In genomic region chr18:26040051-26040656, GRCh38 we compare ENCODE assay signal across 24 cellular contexts. TPM values are rescaled to one million over a fixed set of nuclear protein-coding genes. Genes with fewer than 3 reads are reported as not detected.
DNase-seq lines count a peak whose midpoint lies in the region; ATAC-seq, FAIRE-seq and TF ChIP-seq lines count a peak whose summit lies in the region.
"Had no signal": no experiment of that assay in that cellular context is flagged by ENCODE, and none has a peak within 500 bp of the region (broad histone marks: within the 10 kb centered on the region; RNA-seq: fewer than 3 reads in every experiment).

No MANE protein-coding gene starts in this region.

- peaks cover 40% of the 10 kb centered on the region for H3K4me1 Mint-ChIP-seq in CD4-positive, alpha-beta T cell (ENCODE audit: low read depth)
- peaks cover 27 to 56% of the 10 kb centered on the region in 2 donors for H3K4me1 Mint-ChIP-seq in immature natural killer cell
- H3K4me1 Mint-ChIP-seq: neural progenitor cell had no signal

- in situ Hi-C loops in IMR-90 (cut with MboI; ENCODE audit: low sequenced_read_pairs) (no loop called here), K562 (cut with MboI) (no loop called here)

- no peaks in the 10 kb centered on the region for H3K27me3 ChIP-seq in CD4-positive, alpha-beta T cell (ENCODE audit: control insufficient read depth, insufficient read depth, low read length)
- H3K27me3 ChIP-seq in IMR-90 (ENCODE audit: control insufficient read depth, insufficient read depth, low read length) (no peaks in the 10 kb centered on the region), K562 (ENCODE audit: control insufficient read depth in 2 of 2, insufficient read depth in 2 of 2, low read length in 2 of 2) (no peaks in the 10 kb centered on the region), suprapubic skin (no peaks in the 10 kb centered on the region), mesendoderm (ENCODE audit: insufficient read depth, low read length, poor library complexity) (no peaks in the 10 kb centered on the region)
- H3K27me3 ChIP-seq: ascending aorta, neural progenitor cell, upper lobe of right lung had no signal

- H3K27ac ChIP-seq in CD4-positive, alpha-beta T cell (ENCODE audit: low read depth, low read length): no peak overlapping the region
- H3K27ac ChIP-seq in IMR-90 (ENCODE audit: insufficient read depth, low read length) (no peak overlapping the region), K562 (ENCODE audit: extremely low read depth, low read depth, low read length) (no peak overlapping the region), suprapubic skin (no peak overlapping the region), mesendoderm (ENCODE audit: low read depth, low read length) (no peak overlapping the region)
- H3K27ac ChIP-seq: A549, ascending aorta, neural progenitor cell, upper lobe of right lung had no signal

- H3K23ac ChIP-seq in IMR-90 (ENCODE audit: low read depth, low read length) (no peak overlapping the region), mesendoderm (ENCODE audit: low read length) (no peak overlapping the region)

- CTCF ChIA-PET in CD4-positive, alpha-beta T cell (lab: Charles Lee): interaction anchor here (0.8 kb wide), 1 partner anchor 14 kb away, joined by 4 read pairs; no protein-coding TSS in a partner anchor
- CTCF ChIA-PET in IMR-90 (lab: Yijun Ruan, JAX): no interaction called here
- CTCF ChIA-PET in K562 (lab: Yijun Ruan, JAX; ENCODE audit: low intra/inter-chr PET ratio): no interaction called here

- H3K18ac ChIP-seq in IMR-90 (ENCODE audit: low read depth, low read length) (no peak overlapping the region), mesendoderm (ENCODE audit: low read length) (no peak overlapping the region)

- dilution Hi-C loops in IMR-90 (cut with HindIII; ENCODE audit: low sequenced_read_pairs, unreplicated experiment): no loop called here

- H4K20me1 ChIP-seq in IMR-90 (ENCODE audit: insufficient read depth, low read length): peaks cover 3% of the 10 kb centered on the region; the same call in 1 of the 2 replicates
- no peaks in the 10 kb centered on the region for H4K20me1 ChIP-seq in K562 (replicated peaks; ENCODE audit: control insufficient read depth, insufficient read depth, low read length)

- H3K9me3 ChIP-seq in CD4-positive, alpha-beta T cell (ENCODE audit: control insufficient read depth, low read length): no peaks in the 10 kb centered on the region
- H3K9me3 ChIP-seq in IMR-90 (ENCODE audit: control insufficient read depth, insufficient read depth, low read length) (no peaks in the 10 kb centered on the region), K562 (replicated peaks; ENCODE audit: control insufficient read depth, insufficient read depth, low read depth, low read length) (no peaks in the 10 kb centered on the region), suprapubic skin (no peaks in the 10 kb centered on the region)
- H3K9me3 ChIP-seq: A549, ascending aorta, upper lobe of right lung had no signal

- H3K79me1 ChIP-seq in IMR-90 (ENCODE audit: low read depth in 1 of 2, low read length in 2 of 2) (peaks cover 19 to 38% of the 10 kb centered on the region in 2 experiments), mesendoderm (ENCODE audit: low read length) (peaks cover 3% of the 10 kb centered on the region)

- TF ChIP-seq EP300 in K562 (IDR thresholded peaks at IDR 0.05; ENCODE audit: low read length): no peak
- no peak for TF ChIP-seq EP300 in suprapubic skin (IDR thresholded peaks at IDR 0.05)

- H3K36me3 ChIP-seq in IMR-90 (ENCODE audit: control insufficient read depth, insufficient read depth, low read length) (peaks cover 9% of the 10 kb centered on the region), K562 (ENCODE audit: control insufficient read depth, insufficient read depth, low read length) (peaks cover 50% of the 10 kb centered on the region; the same call in 2 of the 3 replicates), suprapubic skin (peaks cover 16% of the 10 kb centered on the region), mesendoderm (ENCODE audit: control insufficient read depth, insufficient read depth, low read length) (no peaks in the 10 kb centered on the region)

- H4K8ac ChIP-seq in IMR-90 (ENCODE audit: low read depth in 2 of 2, low read length in 2 of 2): no peak overlapping the region
- H4K8ac ChIP-seq in mesendoderm (ENCODE audit: low read depth, low read length): no peak overlapping the region

- no peak overlapping the region for H2BK5ac ChIP-seq in IMR-90 (ENCODE audit: low read depth, low read length, poor library complexity, severe bottlenecking)
- H2BK5ac ChIP-seq in mesendoderm (ENCODE audit: low read length): no peak overlapping the region

- no peak for TF ChIP-seq RAD21 in IMR-90 (IDR thresholded peaks at IDR 0.05; ENCODE audit: low read length)
- no peak for TF ChIP-seq RAD21 in K562 (CRISPR knock-in tag; conservative IDR thresholded peaks at IDR 0.05 in 1 of 2, IDR thresholded peaks at IDR 0.05 in 1 of 2)

- no peak for TF ChIP-seq CTCF in CD4-positive, alpha-beta T cell (IDR thresholded peaks at IDR 0.05)
- TF ChIP-seq CTCF in IMR-90 (conservative IDR thresholded peaks at IDR 0.05; ENCODE audit: low read depth, low read length) (no peak), K562 (IDR thresholded peaks at IDR 0.05 in 2 of 3, conservative IDR thresholded peaks at IDR 0.05 in 1 of 3; ENCODE audit: insufficient read depth in 2 of 3, low read depth in 1 of 3, low read length in 3 of 3) (no peak), suprapubic skin (IDR thresholded peaks at IDR 0.05) (no peak)

- H2BK20ac ChIP-seq in IMR-90 (ENCODE audit: low read depth, low read length): no peak overlapping the region

- no peak overlapping the region for H3K14ac ChIP-seq in IMR-90 (replicated peaks; ENCODE audit: low read depth, low read length)

- BruUV-seq in IMR-90 (replicated peaks; lab: Mats Ljungman, UMichigan) (no TSS peak), K562 (replicated peaks; lab: Mats Ljungman, UMichigan) (no TSS peak)

- no peak for DNase-seq in CD4-positive, alpha-beta T cell
- DNase-seq in IMR-90 (no peak), K562 (ENCODE audit: extremely low read depth in 1 of 4, low spot score in 3 of 4) (no peak), immature natural killer cell (no peak), SW 1271 (lab: John Stamatoyannopoulos, UW) (no peak), suprapubic skin (ENCODE audit: low spot score in 2 of 2) (no peak), NCI-H1436 treated with DMSO at 0.1 percent for 48 hours (lab: John Stamatoyannopoulos, UW) (no peak), mesendoderm (no peak)
- DNase-seq: activated CD4-positive, alpha-beta T cell treated with anti-CD3 and anti-CD28 coated beads for 36 hours; effector CD8-positive, alpha-beta T cell; H7; head of caudate nucleus; left cardiac atrium; NCI-H1694 treated with DMSO at 0.1 percent for 48 hours; NCI-H2171 treated with DMSO at 0.1 percent for 48 hours; NCI-H774; SIG-M5; T-helper 1 cell; upper lobe of right lung had no signal

- no CpG with 5 or more reads among the region's 1 CpG for WGBS in IMR-90 (ENCODE audit: extremely low coverage in 2 of 2, insufficient read length in 1 of 2), 2 experiments
- WGBS in K562 (ENCODE audit: insufficient coverage, low coverage, missing lambda C conversion rate): 94% methylated on average over 1 of the region's 1 CpG
- 64% methylated on average over 1 of the region's 1 CpG for WGBS in suprapubic skin
- WGBS in mesendoderm (ENCODE audit: extremely low coverage, insufficient coverage, low lambda C conversion rate): no CpG with 5 or more reads among the region's 1 CpG

- H2AK5ac ChIP-seq in IMR-90 (ENCODE audit: low read depth, low read length) (no peak overlapping the region), mesendoderm (ENCODE audit: low read length) (no peak overlapping the region)

- H3K56ac ChIP-seq in IMR-90 (ENCODE audit: extremely low read depth, insufficient read depth, low read length): no peak overlapping the region
- H3K56ac ChIP-seq in mesendoderm (ENCODE audit: low read length): no peak overlapping the region

- no peak overlapping the region for H4K5ac ChIP-seq in IMR-90 (ENCODE audit: low read depth, low read length)
- H4K5ac ChIP-seq in mesendoderm (ENCODE audit: low read length): no peak overlapping the region

- H3K9me1 ChIP-seq in IMR-90 (ENCODE audit: insufficient read depth, low read length) (no peaks in the 10 kb centered on the region), K562 (ENCODE audit: control insufficient read depth, insufficient read depth, low read length) (no peaks in the 10 kb centered on the region)

- H3K4me2 ChIP-seq in IMR-90 (ENCODE audit: low read depth, low read length) (no peak overlapping the region), K562 (ENCODE audit: insufficient read depth, low read length) (no peak overlapping the region), mesendoderm (ENCODE audit: low read length) (no peak overlapping the region)
- H3K4me2 ChIP-seq: A549, neural progenitor cell had no signal

- intact Hi-C loops in CD4-positive, alpha-beta T cell (cut with DNase I, micrococcal nuclease): no loop called here
- intact Hi-C loops in IMR-90 (cut with micrococcal nuclease) (loop anchor here (5.0 kb wide), 2 partner anchors 33 to 37 kb away; no protein-coding TSS in a partner anchor), K562 (cut with micrococcal nuclease) (no loop called here)

- H3K36me3 Mint-ChIP-seq in CD4-positive, alpha-beta T cell (ENCODE audit: low read depth): peaks cover 64% of the 10 kb centered on the region
- H3K36me3 Mint-ChIP-seq in immature natural killer cell: peaks cover 14 to 22% (median 18%) of the 10 kb centered on the region in 3 donors

- H3K4ac ChIP-seq in IMR-90 (ENCODE audit: low read depth, low read length): no peak overlapping the region
- H3K4ac ChIP-seq in mesendoderm (ENCODE audit: low read depth, low read length): no peak overlapping the region

- no peak for ATAC-seq in CD4-positive, alpha-beta T cell (ENCODE audit: poor library complexity)
- ATAC-seq in IMR-90 (ENCODE audit: low read depth): 0 out of 2 replicates have a peak, but pooled peaks have one; percentile 24
- ATAC-seq in K562: peak; percentile 62
- ATAC-seq: A549; activated CD4-positive, alpha-beta T cell treated with anti-CD3 and anti-CD28 coated beads for 36 hours; left cardiac atrium; upper lobe of right lung had no signal

- H2BK120ac ChIP-seq in IMR-90 (ENCODE audit: low read depth, low read length) (no peak overlapping the region), mesendoderm (ENCODE audit: low read depth, low read length) (no peak overlapping the region)

- no peaks in the 10 kb centered on the region for H3K27me3 Mint-ChIP-seq in CD4-positive, alpha-beta T cell
- no peaks in the 10 kb centered on the region for H3K27me3 Mint-ChIP-seq in immature natural killer cell (ENCODE audit: low read depth in 3 of 3)
- H3K27me3 Mint-ChIP-seq: activated CD4-positive, alpha-beta T cell treated with anti-CD3 and anti-CD28 coated beads for 36 hours; activated naive CD4-positive, alpha-beta T cell treated with anti-CD3 and anti-CD28 coated beads, Interleukin-2, amount 50 U/mL, for 24 hours; B cell had no signal

- FAIRE-seq in K562 (lab: Jason Lieb, UNC): peak; percentile 6
- FAIRE-seq: A549 had no signal

- no peak overlapping the region for H3K4me3 ChIP-seq in IMR-90 (ENCODE audit: insufficient read depth, low read depth, low read length)
- H3K4me3 ChIP-seq in K562: no peak overlapping the region
- no peak overlapping the region for H3K4me3 ChIP-seq in suprapubic skin
- no peak overlapping the region for H3K4me3 ChIP-seq in mesendoderm (ENCODE audit: low read length)
- H3K4me3 ChIP-seq: A549, ascending aorta, neural progenitor cell, upper lobe of right lung had no signal

- H4K91ac ChIP-seq in IMR-90 (ENCODE audit: insufficient read depth, low read depth, low read length): no peak overlapping the region

- H3K27ac Mint-ChIP-seq in CD4-positive, alpha-beta T cell: peak overlapping the region; percentile 30
- peak overlapping the region in 4 of 6 donors; percentile 0 to 82 (median 32) for H3K27ac Mint-ChIP-seq in immature natural killer cell
- H3K27ac Mint-ChIP-seq: activated CD4-positive, alpha-beta T cell treated with anti-CD3 and anti-CD28 coated beads for 36 hours; activated naive CD4-positive, alpha-beta T cell treated with anti-CD3 and anti-CD28 coated beads, Interleukin-2, amount 50 U/mL, for 24 hours; B cell; neural progenitor cell had no signal

- H2BK15ac ChIP-seq in IMR-90 (ENCODE audit: low read depth, low read length): no peak overlapping the region
- H2BK15ac ChIP-seq in mesendoderm (replicated peaks; ENCODE audit: low read depth): no peak overlapping the region

- TF ChIP-seq POLR2A in IMR-90 (IDR thresholded peaks at IDR 0.05; ENCODE audit: low read depth, low read length) (no peak), K562 (conservative IDR thresholded peaks at IDR 0.05) (no peak), suprapubic skin (IDR thresholded peaks at IDR 0.05) (no peak)

- H3K9me3 Mint-ChIP-seq in CD4-positive, alpha-beta T cell: no peaks in the 10 kb centered on the region
- H3K9me3 Mint-ChIP-seq in immature natural killer cell: no peaks in the 10 kb centered on the region

- H3K4me3 Mint-ChIP-seq in CD4-positive, alpha-beta T cell: no peak overlapping the region
- H3K4me3 Mint-ChIP-seq in immature natural killer cell: no peak overlapping the region
- H3K4me3 Mint-ChIP-seq: activated CD4-positive, alpha-beta T cell treated with anti-CD3 and anti-CD28 coated beads for 36 hours; activated naive CD4-positive, alpha-beta T cell treated with anti-CD3 and anti-CD28 coated beads, Interleukin-2, amount 50 U/mL, for 24 hours; B cell; neural progenitor cell had no signal

- H2AK9ac ChIP-seq in IMR-90 (replicated peaks; ENCODE audit: low read depth, low read length, poor library complexity): no peak overlapping the region

- H3K4me1 ChIP-seq in IMR-90 (ENCODE audit: control insufficient read depth, insufficient read depth, low read length) (no peaks in the 10 kb centered on the region), K562 (replicated peaks in 1 of 2; ENCODE audit: control insufficient read depth in 2 of 2, insufficient read depth in 2 of 2, low read length in 2 of 2) (no peaks in the 10 kb centered on the region), suprapubic skin (peaks cover 11% of the 10 kb centered on the region), mesendoderm (ENCODE audit: control insufficient read depth, low read depth, low read length) (no peaks in the 10 kb centered on the region)
- H3K4me1 ChIP-seq: A549, ascending aorta, upper lobe of right lung had no signal

- H3K79me2 ChIP-seq in K562 (ENCODE audit: control insufficient read depth, insufficient read depth, low read length): peaks cover 14% of the 10 kb centered on the region; the same call in 1 of the 3 replicates
- no peaks in the 10 kb centered on the region for H3K79me2 ChIP-seq in mesendoderm (ENCODE audit: control insufficient read depth, insufficient read depth, low read length)

- H3K9ac ChIP-seq in IMR-90 (ENCODE audit: low read depth, low read length) (no peak overlapping the region), K562 (ENCODE audit: insufficient read depth in 1 of 2, low read depth in 2 of 2, low read length in 2 of 2) (no peak overlapping the region), mesendoderm (ENCODE audit: low read length) (no peak overlapping the region)
- H3K9ac ChIP-seq: neural progenitor cell had no signal

- POLR2A ChIA-PET in CD4-positive, alpha-beta T cell (lab: Charles Lee): no interaction called here
- POLR2A ChIA-PET in IMR-90 (lab: Charles Lee; ENCODE audit: unreplicated experiment): no interaction called here
- POLR2A ChIA-PET in K562 (lab: Yijun Ruan, JAX): interaction anchor here (0.7 to 1.8 kb wide), 5 partner anchors 9 to 27 kb away, joined by 3 to 6 read pairs (median 3); no protein-coding TSS in a partner anchor

- H2AFZ ChIP-seq in IMR-90 (replicated peaks; ENCODE audit: low read length, poor library complexity): no peak overlapping the region
- no peak overlapping the region for H2AFZ ChIP-seq in K562 (ENCODE audit: low read depth, low read length)
- H2AFZ ChIP-seq: neural progenitor cell had no signal

RNA-seq across cellular contexts. Expression of gene SS18, which starts 50.3 kb away (rescaled TPM):
- total RNA-seq in CD4-positive, alpha-beta T cell: 10 to 100 TPM; 40.4 to 41.7 TPM
- total RNA-seq in IMR-90 (2012; rRNA removed) (171 and 242 TPM in 2 replicates), K562 (2014; rRNA removed) (77.3 and 91.8 TPM in 2 replicates), K562 (2014; rRNA removed; fragmentation: Illumina TruSeq; extraction: Trizol) (103 and 104 TPM in 2 replicates), K562 (2015; rRNA removed; fragmentation: Illumina TruSeq; extraction: Trizol) (117 and 132 TPM in 2 replicates), K562 (2021) (66.5 and 71.3 TPM in 2 replicates), suprapubic skin (100 to 1,000 TPM; 140 to 386 (median 207) TPM)
- polyA plus RNA-seq in IMR-90 (2012; rRNA removed) (112 and 116 TPM in 2 replicates), K562 (2011; rRNA removed) (182 and 190 TPM in 2 replicates), K562 (2014; fragmentation: Illumina TruSeq; extraction: Trizol) (95.7 and 116 TPM in 2 replicates), K562 (2014; fragmentation: Nextera tagmentation; extraction: Ambion mirVana) (10 to 100 TPM; 30.9 to 87.7 TPM), K562 (2014; rRNA removed) (102 and 112 TPM in 2 replicates), immature natural killer cell (10 to 100 TPM; 25.0 to 50.8 (median 39.6) TPM)
- polyA plus RNA-seq in IMR-90 (2012; cell fraction: cytosol; rRNA removed): 33.1 and 53.2 TPM in 2 replicates
- 182 and 391 TPM in 2 replicates for polyA plus RNA-seq in IMR-90 (2012; cell fraction: nucleus; rRNA removed; ENCODE audit: low replicate concordance)
- 206 and 321 TPM in 2 replicates for total RNA-seq in K562 (2011; cell fraction: chromatin; rRNA removed; ENCODE audit: low replicate concordance)
- 84.7 and 132 TPM in 2 replicates for total RNA-seq in K562 (2011; cell fraction: nucleolus; rRNA removed)
- total RNA-seq in K562 (2011; cell fraction: nucleoplasm; rRNA removed): 158 and 161 TPM in 2 replicates
- 136 and 147 TPM in 2 replicates for polyA plus RNA-seq in K562 (2011; cell fraction: cytosol; rRNA removed)
- 310 and 371 TPM in 2 replicates for polyA plus RNA-seq in K562 (2011; cell fraction: nucleus; rRNA removed)
- 59.1 and 62.0 TPM in 2 replicates for polyA plus RNA-seq in K562 (2012)
- 230 and 264 TPM in 2 replicates for polyA minus RNA-seq in K562 (2011; rRNA and poly(A)+ RNA removed)
- polyA minus RNA-seq in K562 (2011; cell fraction: cytosol; rRNA and poly(A)+ RNA removed): 110 and 118 TPM in 2 replicates
- polyA minus RNA-seq in K562 (2011; cell fraction: nucleus; rRNA and poly(A)+ RNA removed): 170 and 288 TPM in 2 replicates
- polyA plus RNA-seq in mesendoderm (2013, experiment 1 of 2): 82.4 TPM
- 82.3 TPM for polyA plus RNA-seq in mesendoderm (2013, experiment 2 of 2)
